25 cellular contexts compared by ENCODE assay signal in the genomic region with DNA sequence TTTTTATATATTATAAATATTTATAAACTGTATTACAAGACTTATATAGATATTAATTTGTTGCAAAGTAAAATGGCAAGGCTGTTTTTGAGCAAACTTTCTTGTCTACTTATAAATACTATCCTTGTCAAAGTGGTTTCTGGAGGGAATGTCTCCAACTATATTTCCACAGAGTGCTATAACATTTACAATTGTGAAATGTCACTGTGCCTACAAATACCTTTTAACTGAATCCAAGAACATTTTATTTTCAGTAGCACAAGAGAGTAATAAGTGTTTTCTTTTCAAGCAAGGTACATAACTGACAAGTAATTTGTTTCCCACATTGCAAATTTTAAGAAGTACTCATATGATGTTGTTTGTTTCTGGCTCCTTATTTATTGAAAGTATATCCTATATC.
"Had no signal": no experiment of that assay in that cellular context is flagged by ENCODE, and none has a peak within 500 bp of the region (broad histone marks: within the 10 kb centered on the region; RNA-seq: fewer than 3 reads in every experiment).

No MANE protein-coding gene starts in this region.

- H3K9me3 ChIP-seq: ovary, psoas muscle, thyroid gland had no signal

- H3K4me3 ChIP-seq: dorsolateral prefrontal cortex, lung, ovary, psoas muscle, thyroid gland had no signal

- ATAC-seq: esophagus mucosa; foreskin keratinocyte; left colon; natural killer cell; stimulated activated naive B cell treated with anti-CD40 and anti-IgM and Interleukin-4, amounts not matched to agents 10 μg/mL and 1 μg/mL and 100 μg/mL, for 72 hours; stimulated activated naive CD8-positive, alpha-beta T cell treated with anti-CD3 and anti-CD28 coated beads, Interleukin-15, amount 100 ng/mL, for 72 hours had no signal

- H3K27me3 ChIP-seq: dorsolateral prefrontal cortex, foreskin keratinocyte, ovary, thyroid gland had no signal

- FAIRE-seq: colon, small intestine had no signal

- H3K27ac ChIP-seq: dorsolateral prefrontal cortex, epithelial cell of prostate, foreskin keratinocyte, ovary, psoas muscle, thyroid gland had no signal

- H3K36me3 ChIP-seq: ovary, thyroid gland had no signal

- H3K4me1 ChIP-seq: foreskin keratinocyte, thyroid gland had no signal

- DNase-seq: dorsolateral prefrontal cortex; effector CD4-positive, alpha-beta T cell; foreskin keratinocyte; hypothalamus; immature natural killer cell; islet precursor cell; kidney glomerular epithelial cell; left colon; natural killer cell; occipital lobe; ovary; posterior cingulate gyrus; psoas muscle; right cardiac atrium; small intestine; stimulated activated CD4-positive, alpha-beta T cell treated with anti-CD3 and anti-CD28 coated beads, Interleukin-15, amount 100 ng/mL, for 24 hours; stimulated activated CD4-positive, alpha-beta T cell treated with anti-CD3 and anti-CD28 coated beads, Interleukin-2, amount 100 ng/mL, for 48 hours; stimulated activated naive B cell treated with anti-CD40 and anti-IgM and Interleukin-4, amounts not matched to agents 10 μg/mL and 1 μg/mL and 100 μg/mL, for 72 hours; stimulated activated naive CD8-positive, alpha-beta T cell treated with anti-CD3 and anti-CD28 coated beads, Interleukin-15, amount 100 ng/mL, for 72 hours; thyroid gland; trophoblast cell had no signal
